Comparison of ENCODE assay signal across 7 cellular contexts in genomic region chr7:155763721-155764431, GRCh38. TPM values are rescaled to one million over a fixed set of nuclear protein-coding genes. Genes with fewer than 3 reads are reported as not detected.
DNase-seq lines count a peak whose midpoint lies in the region; ATAC-seq and TF ChIP-seq lines count a peak whose summit lies in the region.

No MANE protein-coding gene starts in this region.

- POLR2A ChIA-PET in activated naive CD8-positive, alpha-beta T cell treated with anti-CD3 and anti-CD28 coated beads, Interleukin-2, amount 10 ng/mL, durations not matched to agents 7 days and 5 days (lab: Charles Lee) = interaction anchor here (0.8 to 1.2 kb wide), 6 partner anchors 25 to 836 kb away, joined by 3 to 5 read pairs (median 4); partner anchors contain the start of gene INSIG1

- peaks cover 44% of the 10 kb centered on the region for H3K36me3 Mint-ChIP-seq in activated naive CD8-positive, alpha-beta T cell treated with anti-CD3 and anti-CD28 coated beads, Interleukin-2, amount 10 ng/mL, durations not matched to agents 7 days and 5 days
- peaks cover 7 to 13% of the 10 kb centered on the region in 2 donors for H3K36me3 Mint-ChIP-seq in naive B cell

- H3K4me3 Mint-ChIP-seq in activated naive CD8-positive, alpha-beta T cell treated with anti-CD3 and anti-CD28 coated beads, Interleukin-2, amount 10 ng/mL, durations not matched to agents 7 days and 5 days = peak overlapping the region; percentile 79
- H3K4me3 Mint-ChIP-seq in naive B cell = peak overlapping the region; percentile 48 to 85 (median 78)

- TF ChIP-seq POLR2A in NB4 (IDR thresholded peaks at IDR 0.05; ENCODE audit: extremely low read depth, insufficient read length) = no peak

- peak overlapping the region; percentile 97 for H3K27ac Mint-ChIP-seq in activated naive CD8-positive, alpha-beta T cell treated with anti-CD3 and anti-CD28 coated beads, Interleukin-2, amount 10 ng/mL, durations not matched to agents 7 days and 5 days
- H3K27ac Mint-ChIP-seq in naive B cell = peak overlapping the region; percentile 69 to 92 (median 89)

- H3K9me3 Mint-ChIP-seq in activated naive CD8-positive, alpha-beta T cell treated with anti-CD3 and anti-CD28 coated beads, Interleukin-2, amount 10 ng/mL, durations not matched to agents 7 days and 5 days = peaks cover 2% of the 10 kb centered on the region
- no peaks in the 10 kb centered on the region for H3K9me3 Mint-ChIP-seq in naive B cell

- no peak overlapping the region for H3K4me3 ChIP-seq in NB4 (ENCODE audit: low read depth, low read length)

- peaks cover 63% of the 10 kb centered on the region for H3K4me1 Mint-ChIP-seq in activated naive CD8-positive, alpha-beta T cell treated with anti-CD3 and anti-CD28 coated beads, Interleukin-2, amount 10 ng/mL, durations not matched to agents 7 days and 5 days
- peaks cover 29 to 53% (median 39%) of the 10 kb centered on the region in 3 donors for H3K4me1 Mint-ChIP-seq in naive B cell

- DNase-seq in NB4 (ENCODE audit: low read depth) = peak; percentile 36
- peak; percentile 85 for DNase-seq in activated naive CD8-positive, alpha-beta T cell treated with anti-CD3 and anti-CD28 coated beads, Interleukin-2, amount 10 ng/mL, durations not matched to agents 7 days and 5 days
- DNase-seq in naive B cell = peak; percentile 19
- no peak for DNase-seq in SIG-M5 (lab: John Stamatoyannopoulos, UW)
- no peak for DNase-seq in NCI-H2107 (lab: John Stamatoyannopoulos, UW)
- no peak for DNase-seq in kidney tubule cell (ENCODE audit: low spot score)

- ATAC-seq in GM21390 (IDR thresholded peaks at IDR 0.05; ENCODE audit: unreplicated experiment) (peak; percentile 71), naive B cell (ENCODE audit: low read depth in 2 of 2) (peak; percentile 67 to 75)
- peak; percentile 81 for ATAC-seq in activated naive CD8-positive, alpha-beta T cell treated with anti-CD3 and anti-CD28 coated beads, Interleukin-2, amount 10 ng/mL, durations not matched to agents 7 days and 5 days (ENCODE audit: low read depth)

- no peak for TF ChIP-seq CTCF in NB4 (IDR thresholded peaks at IDR 0.05; ENCODE audit: low read depth, low read length)

- H3K27me3 Mint-ChIP-seq in activated naive CD8-positive, alpha-beta T cell treated with anti-CD3 and anti-CD28 coated beads, Interleukin-2, amount 10 ng/mL, durations not matched to agents 7 days and 5 days = no peaks in the 10 kb centered on the region
- no peaks in the 10 kb centered on the region for H3K27me3 Mint-ChIP-seq in naive B cell

RNA-seq across cellular contexts. Expression of gene SHH, which starts 48.4 kb away (rescaled TPM):
- total RNA-seq in activated naive CD8-positive, alpha-beta T cell treated with anti-CD3 and anti-CD28 coated beads, Interleukin-2, amount 10 ng/mL, durations not matched to agents 7 days and 5 days = not detected
- polyA plus RNA-seq in naive B cell (ENCODE audit: low read depth in 6 of 6) = under 1 TPM in 1 of 6 donors, not detected in 5; 0.17 TPM

Comparison
In these comparisons a context has a peak if more than half of its experiments do, and no peak if none do; other contexts are left out.
1. DNase-seq: peak in NB4 (single experiment), activated naive CD8-positive, alpha-beta T cell treated with anti-CD3 and anti-CD28 coated beads, Interleukin-2, amount 10 ng/mL, durations not matched to agents 7 days and 5 days (single experiment) and naive B cell (single experiment); none in SIG-M5 (single experiment), NCI-H2107 (single experiment) and kidney tubule cell (single experiment).
2. Peak in every context shown above with its lines, with median percentiles within 50 percentile points of each other: ATAC-seq.